Comparison of ENCODE assay signal across 13 cellular contexts in the genomic region with DNA sequence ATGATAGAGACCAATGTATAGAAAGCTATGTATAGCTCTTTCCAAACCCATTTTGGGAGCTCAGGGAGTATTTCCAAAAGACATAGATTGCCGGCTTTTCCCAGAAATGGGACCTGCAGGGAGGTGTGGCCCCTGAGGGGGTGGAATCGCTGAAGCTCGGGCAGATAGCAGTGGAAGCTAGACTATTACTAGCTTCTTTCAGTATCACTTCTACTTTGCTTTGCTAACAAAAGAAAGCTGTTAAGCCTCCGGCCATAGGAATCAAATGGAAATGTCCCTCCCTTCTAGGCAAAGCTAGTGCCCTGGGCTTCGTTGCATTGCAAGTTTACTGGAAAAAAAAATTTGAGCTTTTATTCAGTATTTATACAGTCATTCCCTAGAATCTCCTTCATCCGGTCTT. TPM values are rescaled to one million over a fixed set of nuclear protein-coding genes. Genes with fewer than 3 reads are reported as not detected.
DNase-seq lines count a peak whose midpoint lies in the region; ATAC-seq and TF ChIP-seq lines count a peak whose summit lies in the region.
"Had no signal": no experiment of that assay in that cellular context is flagged by ENCODE, and none has a peak within 500 bp of the region (broad histone marks: within the 10 kb centered on the region; RNA-seq: fewer than 3 reads in every experiment).

No MANE protein-coding gene starts in this region.

- intact Hi-C loops in upper lobe of right lung (cut with DNase I), result no loop called here
- intact Hi-C loops in left colon (cut with DNase I, micrococcal nuclease), result loop anchor here in 1 of 2 donors (10.0 kb wide), 1 partner anchor 372 kb away; no protein-coding TSS in a partner anchor

- H3K27me3 ChIP-seq in upper lobe of right lung, result no peaks in the 10 kb centered on the region

- ATAC-seq in HG03432 (IDR thresholded peaks at IDR 0.05; ENCODE audit: unreplicated experiment) (peak; percentile 36), upper lobe of right lung (no peak), left colon (no peak), GM18517 (IDR thresholded peaks at IDR 0.05; ENCODE audit: unreplicated experiment) (no peak)
- ATAC-seq: activated CD8-positive, alpha-beta memory T cell treated with anti-CD3 and anti-CD28 coated beads, Interleukin-2, amount 10 ng/mL, durations not matched to agents 7 days and 5 days had no signal

- peaks cover 10% of the 10 kb centered on the region for H3K9me3 ChIP-seq in upper lobe of right lung

- DNase-seq in DMS53 (lab: John Stamatoyannopoulos, UW) (peak; percentile 31), DMS53 treated with DMSO at 0.1 percent for 48 hours (lab: John Stamatoyannopoulos, UW; ENCODE audit: unreplicated experiment) (no peak), fibroblast of villous mesenchyme (ENCODE audit: low read depth) (peak; percentile 6), upper lobe of right lung (peak; percentile 17), NCI-H2107 treated with DMSO at 0.1 percent for 48 hours (lab: John Stamatoyannopoulos, UW; ENCODE audit: unreplicated experiment) (no peak), left colon (no peak)

- no peak overlapping the region for H3K27ac ChIP-seq in upper lobe of right lung
- H3K27ac ChIP-seq: 22Rv1, KMS-11, RWPE1, stomach had no signal

- no peaks in the 10 kb centered on the region for H3K36me3 ChIP-seq in upper lobe of right lung
- H3K36me3 ChIP-seq: stomach had no signal

- H3K4me3 ChIP-seq in fibroblast of villous mesenchyme (ENCODE audit: low read depth, low read length), result peak overlapping the region; percentile 49
- no peak overlapping the region for H3K4me3 ChIP-seq in upper lobe of right lung

- no peaks in the 10 kb centered on the region for H3K4me1 ChIP-seq in upper lobe of right lung

- no peak for TF ChIP-seq CTCF in fibroblast of villous mesenchyme (IDR thresholded peaks at IDR 0.05; ENCODE audit: insufficient read depth, low read depth, low read length)
- TF ChIP-seq CTCF in upper lobe of right lung (IDR thresholded peaks at IDR 0.05), result no peak

RNA-seq across cellular contexts. Expression of gene XRCC2, which starts 30.5 kb away (rescaled TPM):
- 2.6 and 3.5 TPM in 2 replicates for total RNA-seq in fibroblast of villous mesenchyme
- 0.46 TPM for total RNA-seq in upper lobe of right lung
- 1 to 10 TPM in 1 of 2 donors, under 1 TPM in 1; 0.47 to 1.3 TPM for total RNA-seq in left colon

RNA-seq across cellular contexts. Expression of gene ACTR3B, which starts 53.1 kb away (rescaled TPM):
- total RNA-seq in fibroblast of villous mesenchyme (6.0 and 6.8 TPM in 2 replicates), upper lobe of right lung (7.3 TPM), left colon (1 to 10 TPM; 5.0 to 6.6 TPM)

Comparison
In these comparisons a context has a peak if more than half of its experiments do, and no peak if none do; other contexts are left out.
1. DNase-seq: peak in DMS53 (single experiment), fibroblast of villous mesenchyme (single experiment) and upper lobe of right lung (single experiment); none in DMS53 treated with DMSO at 0.1 percent for 48 hours (single experiment), NCI-H2107 treated with DMSO at 0.1 percent for 48 hours (single experiment) and left colon (0 of 2).